In genomic region chr3:143016321-143016972, GRCh38 we compare ENCODE assay signal across 9 cellular contexts. TPM values are rescaled to one million over a fixed set of nuclear protein-coding genes. Genes with fewer than 3 reads are reported as not detected.
A peak's percentile ranks its signal among the peaks of the same experiment; 100 is the strongest.
DNase-seq lines count a peak whose midpoint lies in the region; ATAC-seq and TF ChIP-seq lines count a peak whose summit lies in the region.
"Had no signal": no experiment of that assay in that cellular context is flagged by ENCODE, and none has a peak within 500 bp of the region (broad histone marks: within the 10 kb centered on the region; RNA-seq: fewer than 3 reads in every experiment).

No MANE protein-coding gene starts in this region.

- no peak overlapping the region for H3K9ac ChIP-seq in mesendoderm (ENCODE audit: low read length)

- TF ChIP-seq EP300 in Ishikawa (IDR thresholded peaks at IDR 0.05; ENCODE audit: borderline replicate concordance): no peak

- no peak overlapping the region for H2BK5ac ChIP-seq in mesendoderm (ENCODE audit: low read length)

- peak; percentile 19; the same call in 1 of the 2 replicates for TF ChIP-seq RAD21 in Ishikawa (IDR thresholded peaks at IDR 0.05; ENCODE audit: low read depth)

- H3K36me3 ChIP-seq in Caco-2 (ENCODE audit: control insufficient read depth, insufficient read depth, low read length): no peaks in the 10 kb centered on the region
- H3K36me3 ChIP-seq in mesendoderm (ENCODE audit: control insufficient read depth, insufficient read depth, low read length): peaks cover 3% of the 10 kb centered on the region

- CTCF ChIA-PET in Caco-2 (lab: Charles Lee): interaction anchor here (1.5 kb wide), 1 partner anchor 15 kb away, joined by 6 read pairs; the partner anchor contains the start of gene U2SURP

- no peak overlapping the region for H3K4me3 ChIP-seq in Caco-2 (ENCODE audit: low read depth, low read length)
- H3K4me3 ChIP-seq in astrocyte of the spinal cord (ENCODE audit: low read depth, low read length): no peak overlapping the region
- H3K4me3 ChIP-seq in mesendoderm (ENCODE audit: low read length): no peak overlapping the region

- H3K27me3 Mint-ChIP-seq in Caco-2 (ENCODE audit: insufficient read depth, unreplicated experiment): no peaks in the 10 kb centered on the region
- H3K27me3 Mint-ChIP-seq: naive thymus-derived CD8-positive, alpha-beta T cell had no signal

- no peaks in the 10 kb centered on the region for H3K9me3 Mint-ChIP-seq in Caco-2 (ENCODE audit: unreplicated experiment)
- H3K9me3 Mint-ChIP-seq: naive thymus-derived CD8-positive, alpha-beta T cell had no signal

- H3K4me3 Mint-ChIP-seq in Caco-2 (ENCODE audit: unreplicated experiment): no peak overlapping the region
- H3K4me3 Mint-ChIP-seq: naive thymus-derived CD8-positive, alpha-beta T cell had no signal

- H2AK5ac ChIP-seq in mesendoderm (ENCODE audit: low read length): no peak overlapping the region

- no peak overlapping the region for H2BK15ac ChIP-seq in mesendoderm (replicated peaks; ENCODE audit: low read depth)

- no peak overlapping the region for H3K27ac Mint-ChIP-seq in Caco-2 (ENCODE audit: unreplicated experiment)

- H3K23ac ChIP-seq in mesendoderm (ENCODE audit: low read length): no peak overlapping the region

- peaks cover 6% of the 10 kb centered on the region for H3K79me2 ChIP-seq in mesendoderm (ENCODE audit: control insufficient read depth, insufficient read depth, low read length)

- no peak overlapping the region for H3K4ac ChIP-seq in mesendoderm (ENCODE audit: low read depth, low read length)

- intact Hi-C loops in Caco-2 (cut with micrococcal nuclease; ENCODE audit: unreplicated experiment): no loop called here

- ATAC-seq in GM18873 (IDR thresholded peaks at IDR 0.05; ENCODE audit: low FRiP score, unreplicated experiment): no peak
- ATAC-seq in esophagus mucosa: no peak
- no peak for ATAC-seq in HG03139 (IDR thresholded peaks at IDR 0.05; ENCODE audit: unreplicated experiment)
- ATAC-seq: naive thymus-derived CD8-positive, alpha-beta T cell had no signal

- no peak overlapping the region for H3K4me2 ChIP-seq in mesendoderm (ENCODE audit: low read length)

- no peak overlapping the region for H3K27ac ChIP-seq in mesendoderm (ENCODE audit: low read depth, low read length)

- H3K4me1 ChIP-seq in Caco-2 (0 out of 2 replicates have a peak, but pooled peaks cover 7% of the 10 kb centered on the region), mesendoderm (ENCODE audit: control insufficient read depth, low read depth, low read length) (no peaks in the 10 kb centered on the region)

- H4K5ac ChIP-seq in mesendoderm (ENCODE audit: low read length): no peak overlapping the region

- TF ChIP-seq CTCF in Caco-2 (IDR thresholded peaks at IDR 0.05; ENCODE audit: insufficient read depth in 1 of 2, low read depth in 1 of 2, low read length in 1 of 2, severe bottlenecking in 1 of 2, unreplicated experiment in 1 of 2): peak; percentile 34 to 52
- TF ChIP-seq CTCF in astrocyte of the spinal cord (IDR thresholded peaks at IDR 0.05; ENCODE audit: low read depth, low read length): peak; percentile 25

- H3K27me3 ChIP-seq in Caco-2 (replicated peaks; ENCODE audit: control insufficient read depth, insufficient read depth, low read length) (no peaks in the 10 kb centered on the region), mesendoderm (ENCODE audit: insufficient read depth, low read length, poor library complexity) (no peaks in the 10 kb centered on the region)

- peaks cover 56% of the 10 kb centered on the region for H3K36me3 Mint-ChIP-seq in Caco-2 (ENCODE audit: insufficient read depth, unreplicated experiment)

- in situ Hi-C loops in astrocyte of the spinal cord (cut with HindIII; ENCODE audit: low sequenced_read_pairs): no loop called here

- H3K18ac ChIP-seq in mesendoderm (ENCODE audit: low read length): no peak overlapping the region

- H3K9me3 ChIP-seq in Caco-2: no peaks in the 10 kb centered on the region

- no peak overlapping the region for H2BK120ac ChIP-seq in mesendoderm (ENCODE audit: low read depth, low read length)

- H4K8ac ChIP-seq in mesendoderm (ENCODE audit: low read depth, low read length): no peak overlapping the region

- BruUV-seq in Caco-2 (replicated peaks; lab: Mats Ljungman, UMichigan): no TSS peak

- DNase-seq in Caco-2 (no peak), astrocyte of the spinal cord (ENCODE audit: low read depth, low spot score) (no peak), mesendoderm (peak; percentile 6), SHP77 (lab: John Stamatoyannopoulos, UW) (no peak)

- no peaks in the 10 kb centered on the region for H3K4me1 Mint-ChIP-seq in Caco-2 (ENCODE audit: low read depth, unreplicated experiment)

- no CpG with 5 or more reads among the region's 3 CpGs for WGBS in mesendoderm (ENCODE audit: extremely low coverage, insufficient coverage, low lambda C conversion rate)

- peaks cover 2% of the 10 kb centered on the region for H3K79me1 ChIP-seq in mesendoderm (ENCODE audit: low read length)

- H3K56ac ChIP-seq in mesendoderm (ENCODE audit: low read length): no peak overlapping the region

- POLR2A ChIA-PET in Caco-2 (lab: Charles Lee): no interaction called here

TF ChIP-seq in Ishikawa, 13 proteins besides CTCF, POLR2A, EP300 and RAD21:
- TF ChIP-seq TCF12 (IDR thresholded peaks at IDR 0.05; ENCODE audit: low read depth) (no peak), MAX (IDR thresholded peaks at IDR 0.05) (no peak), ZBTB7A (IDR thresholded peaks at IDR 0.05; ENCODE audit: low read depth) (no peak), CREB1 (IDR thresholded peaks at IDR 0.05; ENCODE audit: low read depth) (no peak), EGR1 (IDR thresholded peaks at IDR 0.05) (no peak), REST (IDR thresholded peaks at IDR 0.05; ENCODE audit: low read depth) (no peak), NFIC (IDR thresholded peaks at IDR 0.05) (no peak), FOXM1 (IDR thresholded peaks at IDR 0.05; ENCODE audit: borderline replicate concordance, low read depth) (no peak), USF1 (IDR thresholded peaks at IDR 0.05) (no peak), TEAD4 (IDR thresholded peaks at IDR 0.05) (no peak), CEBPB (IDR thresholded peaks at IDR 0.05) (no peak)

RNA-seq across cellular contexts. Expression of gene U2SURP, which starts 15.1 kb away (rescaled TPM):
- total RNA-seq in Caco-2 (2022) (125 and 131 TPM in 2 replicates), esophagus mucosa (49.5 TPM)
- polyA plus RNA-seq in mesendoderm (2013, experiment 1 of 2): 160 TPM
- polyA plus RNA-seq in mesendoderm (2013, experiment 2 of 2): 159 TPM

RNA-seq across cellular contexts. Expression of gene PAQR9, which starts 53.0 kb away (rescaled TPM):
- total RNA-seq in Caco-2 (2022) (not detected in 2 replicates), esophagus mucosa (not detected)
- polyA plus RNA-seq in mesendoderm (2013, experiment 1 of 2): 0.86 TPM
- polyA plus RNA-seq in mesendoderm (2013, experiment 2 of 2): 1.0 TPM
- total RNA-seq: naive thymus-derived CD8-positive, alpha-beta T cell had no signal
- polyA plus RNA-seq: naive thymus-derived CD8-positive, alpha-beta T cell had no signal
